Comparison of ENCODE assay signal across 1 cellular context in the genomic region with DNA sequence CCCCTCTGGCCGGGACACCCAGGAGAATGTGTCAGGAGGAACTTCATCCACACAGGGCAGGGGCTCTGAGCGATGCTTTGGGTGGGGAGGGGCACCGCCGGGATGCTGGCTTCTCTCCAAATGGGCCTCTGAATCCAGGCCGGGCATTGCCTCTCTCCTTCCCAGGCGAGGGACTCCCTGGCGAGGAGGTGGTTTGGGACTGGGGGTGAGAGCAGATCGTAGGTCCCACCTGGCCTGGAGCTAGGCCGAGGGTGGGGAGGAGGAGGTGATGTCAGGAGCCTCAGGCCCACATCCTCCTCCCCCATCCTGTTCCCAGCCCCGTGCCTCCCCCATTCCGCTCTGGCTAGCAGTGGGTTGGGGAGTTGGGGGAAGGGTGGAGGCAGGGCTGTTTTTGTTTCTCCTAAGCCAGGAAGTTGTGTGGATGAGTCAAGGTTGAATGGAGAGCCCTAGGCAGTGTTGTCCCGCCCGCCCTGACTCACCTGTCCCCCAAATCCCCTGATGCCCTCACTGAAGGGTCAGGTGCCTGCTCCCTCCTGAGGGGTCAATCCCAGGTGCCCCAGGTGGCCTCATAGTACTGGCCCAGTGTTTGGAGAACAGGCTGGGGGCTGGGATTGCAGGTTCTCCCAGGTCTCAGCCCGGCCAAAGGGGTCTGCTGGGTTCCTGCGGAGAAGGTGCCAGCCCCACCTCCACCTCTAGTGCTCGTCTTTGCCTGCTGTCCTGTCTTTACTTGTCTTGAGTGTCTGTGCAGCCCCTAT.
TF ChIP-seq lines count a peak whose summit lies in the region.

No MANE protein-coding gene starts in this region.

TF ChIP-seq in HepG2, 621 proteins besides CTCF, POLR2A, EP300 and RAD21 (continued from another document):
- TF ChIP-seq TRIM22 (IDR thresholded peaks at IDR 0.05) (no peak), MXD3 (CRISPR knock-in tag; IDR thresholded peaks at IDR 0.05) (0 out of 2 replicates have a peak, but pooled peaks have one; percentile 23), ZNF781 (CRISPR knock-in tag; IDR thresholded peaks at IDR 0.05; ENCODE audit: borderline replicate concordance, not compliant biosample characterization) (no peak), ZNF383 (CRISPR knock-in tag; IDR thresholded peaks at IDR 0.05; ENCODE audit: borderline replicate concordance) (no peak)
